Comparison of ENCODE assay signal across 1 cellular context in the genomic region with DNA sequence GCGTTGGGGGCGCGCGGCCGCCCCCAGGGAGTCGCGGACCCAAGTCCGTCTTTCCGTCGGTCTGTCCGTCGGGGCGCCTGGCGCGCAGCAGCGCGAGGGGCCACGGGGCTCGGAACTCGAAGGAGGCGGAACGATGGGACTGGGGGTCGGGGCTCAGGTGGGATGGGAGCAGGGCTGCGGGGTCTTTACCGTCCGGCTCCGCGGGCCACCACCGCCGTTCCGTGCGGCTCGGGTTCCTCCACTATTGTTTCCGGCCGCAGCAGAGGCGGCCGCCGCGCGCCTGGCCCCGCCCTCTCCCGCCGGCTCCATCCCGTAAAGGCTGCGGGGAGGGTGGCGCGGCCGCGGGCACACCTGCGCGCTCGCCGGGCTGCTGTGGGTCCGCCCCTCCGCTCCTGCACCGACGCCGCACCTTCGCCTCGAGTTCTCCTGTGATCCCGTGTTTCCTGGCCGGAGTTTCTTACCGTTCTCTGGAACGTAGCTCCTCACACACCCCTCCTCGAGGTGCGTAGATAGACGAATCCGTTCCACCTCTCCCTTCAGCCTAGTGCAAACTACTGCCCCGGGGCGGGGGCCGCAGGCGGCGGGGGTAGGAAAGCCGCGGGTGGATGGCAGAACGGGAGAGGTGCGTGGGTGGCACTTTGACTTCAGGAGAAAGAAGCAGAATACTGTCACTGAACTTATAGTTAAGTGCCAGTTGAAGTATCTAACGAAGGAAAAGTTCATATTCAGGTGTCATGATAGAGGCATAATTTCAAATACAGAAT.
TF ChIP-seq lines count a peak whose summit lies in the region.

A gene (minus strand): TSS at position 243 of the 764 bp plus-strand sequence. CDS start 1,038 bp downstream, outside the sequence.

TF ChIP-seq in HepG2, 621 proteins besides CTCF, POLR2A, EP300 and RAD21 (continued from another document and continues in another):
- TF ChIP-seq, protein P1, sequence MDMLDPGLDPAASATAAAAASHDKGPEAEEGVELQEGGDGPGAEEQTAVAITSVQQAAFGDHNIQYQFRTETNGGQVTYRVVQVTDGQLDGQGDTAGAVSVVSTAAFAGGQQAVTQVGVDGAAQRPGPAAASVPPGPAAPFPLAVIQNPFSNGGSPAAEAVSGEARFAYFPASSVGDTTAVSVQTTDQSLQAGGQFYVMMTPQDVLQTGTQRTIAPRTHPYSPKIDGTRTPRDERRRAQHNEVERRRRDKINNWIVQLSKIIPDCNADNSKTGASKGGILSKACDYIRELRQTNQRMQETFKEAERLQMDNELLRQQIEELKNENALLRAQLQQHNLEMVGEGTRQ (IDR thresholded peaks at IDR 0.05; ENCODE audit: low read depth, low read length), result no peak
- TF ChIP-seq, protein P1 (CRISPR knock-in tag; IDR thresholded peaks at IDR 0.05; ENCODE audit: borderline replicate concordance), result no peak
- no peak for TF ChIP-seq ZNF550 (CRISPR knock-in tag; IDR thresholded peaks at IDR 0.05; ENCODE audit: borderline replicate concordance)
- peak; percentile 55 for TF ChIP-seq POGZ (CRISPR knock-in tag; IDR thresholded peaks at IDR 0.05)
- TF ChIP-seq RARG (CRISPR knock-in tag; IDR thresholded peaks at IDR 0.05; ENCODE audit: low read depth), result no peak
- TF ChIP-seq SIN3A (IDR thresholded peaks at IDR 0.05; ENCODE audit: borderline replicate concordance, low read depth, low read length), result peak; percentile 23; the same call in 1 of the 2 replicates
- no peak for TF ChIP-seq SRSF9 (IDR thresholded peaks at IDR 0.05; ENCODE audit: borderline replicate concordance, insufficient read depth, low read depth, low read length, poor library complexity, severe bottlenecking)
- TF ChIP-seq ZNF441 (CRISPR knock-in tag; IDR thresholded peaks at IDR 0.05; ENCODE audit: borderline replicate concordance), result no peak
- no peak for TF ChIP-seq CHD4 (IDR thresholded peaks at IDR 0.05; ENCODE audit: borderline replicate concordance, low read length)
- TF ChIP-seq, protein P2, sequence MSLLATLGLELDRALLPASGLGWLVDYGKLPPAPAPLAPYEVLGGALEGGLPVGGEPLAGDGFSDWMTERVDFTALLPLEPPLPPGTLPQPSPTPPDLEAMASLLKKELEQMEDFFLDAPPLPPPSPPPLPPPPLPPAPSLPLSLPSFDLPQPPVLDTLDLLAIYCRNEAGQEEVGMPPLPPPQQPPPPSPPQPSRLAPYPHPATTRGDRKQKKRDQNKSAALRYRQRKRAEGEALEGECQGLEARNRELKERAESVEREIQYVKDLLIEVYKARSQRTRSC (CRISPR knock-in tag; IDR thresholded peaks at IDR 0.05; ENCODE audit: low read depth), result no peak
- 0 out of 2 replicates have a peak, but pooled peaks have one; percentile 14 for TF ChIP-seq ZNF124 (CRISPR knock-in tag; IDR thresholded peaks at IDR 0.05)
- no peak for TF ChIP-seq RORA (CRISPR knock-in tag; IDR thresholded peaks at IDR 0.05)
- TF ChIP-seq, protein P3, sequence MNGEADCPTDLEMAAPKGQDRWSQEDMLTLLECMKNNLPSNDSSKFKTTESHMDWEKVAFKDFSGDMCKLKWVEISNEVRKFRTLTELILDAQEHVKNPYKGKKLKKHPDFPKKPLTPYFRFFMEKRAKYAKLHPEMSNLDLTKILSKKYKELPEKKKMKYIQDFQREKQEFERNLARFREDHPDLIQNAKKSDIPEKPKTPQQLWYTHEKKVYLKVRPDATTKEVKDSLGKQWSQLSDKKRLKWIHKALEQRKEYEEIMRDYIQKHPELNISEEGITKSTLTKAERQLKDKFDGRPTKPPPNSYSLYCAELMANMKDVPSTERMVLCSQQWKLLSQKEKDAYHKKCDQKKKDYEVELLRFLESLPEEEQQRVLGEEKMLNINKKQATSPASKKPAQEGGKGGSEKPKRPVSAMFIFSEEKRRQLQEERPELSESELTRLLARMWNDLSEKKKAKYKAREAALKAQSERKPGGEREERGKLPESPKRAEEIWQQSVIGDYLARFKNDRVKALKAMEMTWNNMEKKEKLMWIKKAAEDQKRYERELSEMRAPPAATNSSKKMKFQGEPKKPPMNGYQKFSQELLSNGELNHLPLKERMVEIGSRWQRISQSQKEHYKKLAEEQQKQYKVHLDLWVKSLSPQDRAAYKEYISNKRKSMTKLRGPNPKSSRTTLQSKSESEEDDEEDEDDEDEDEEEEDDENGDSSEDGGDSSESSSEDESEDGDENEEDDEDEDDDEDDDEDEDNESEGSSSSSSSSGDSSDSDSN (CRISPR knock-in tag; IDR thresholded peaks at IDR 0.05), result peak; percentile 98
- TF ChIP-seq, protein P4, sequence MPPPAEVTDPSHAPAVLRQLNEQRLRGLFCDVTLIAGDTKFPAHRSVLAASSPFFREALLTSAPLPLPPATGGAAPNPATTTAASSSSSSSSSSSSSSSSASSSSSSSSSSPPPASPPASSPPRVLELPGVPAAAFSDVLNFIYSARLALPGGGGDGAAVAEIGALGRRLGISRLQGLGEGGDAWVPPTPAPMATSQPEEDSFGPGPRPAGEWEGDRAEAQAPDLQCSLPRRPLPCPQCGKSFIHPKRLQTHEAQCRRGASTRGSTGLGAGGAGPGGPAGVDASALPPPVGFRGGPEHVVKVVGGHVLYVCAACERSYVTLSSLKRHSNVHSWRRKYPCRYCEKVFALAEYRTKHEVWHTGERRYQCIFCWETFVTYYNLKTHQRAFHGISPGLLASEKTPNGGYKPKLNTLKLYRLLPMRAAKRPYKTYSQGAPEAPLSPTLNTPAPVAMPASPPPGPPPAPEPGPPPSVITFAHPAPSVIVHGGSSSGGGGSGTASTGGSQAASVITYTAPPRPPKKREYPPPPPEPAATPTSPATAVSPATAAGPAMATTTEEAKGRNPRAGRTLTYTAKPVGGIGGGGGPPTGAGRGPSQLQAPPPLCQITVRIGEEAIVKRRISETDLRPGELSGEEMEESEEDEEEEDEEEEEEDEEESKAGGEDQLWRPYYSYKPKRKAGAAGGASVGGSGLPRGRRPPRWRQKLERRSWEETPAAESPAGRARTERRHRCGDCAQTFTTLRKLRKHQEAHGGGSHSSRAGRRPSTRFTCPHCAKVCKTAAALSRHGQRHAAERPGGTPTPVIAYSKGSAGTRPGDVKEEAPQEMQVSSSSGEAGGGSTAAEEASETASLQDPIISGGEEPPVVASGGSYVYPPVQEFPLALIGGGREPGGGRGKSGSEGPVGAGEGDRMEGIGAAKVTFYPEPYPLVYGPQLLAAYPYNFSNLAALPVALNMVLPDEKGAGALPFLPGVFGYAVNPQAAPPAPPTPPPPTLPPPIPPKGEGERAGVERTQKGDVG (CRISPR knock-in tag; IDR thresholded peaks at IDR 0.05; ENCODE audit: borderline replicate concordance), result 0 out of 2 replicates have a peak, but pooled peaks have one; percentile 34
- no peak for TF ChIP-seq ZNF234 (CRISPR knock-in tag; conservative IDR thresholded peaks at IDR 0.05)
- TF ChIP-seq, protein P5, sequence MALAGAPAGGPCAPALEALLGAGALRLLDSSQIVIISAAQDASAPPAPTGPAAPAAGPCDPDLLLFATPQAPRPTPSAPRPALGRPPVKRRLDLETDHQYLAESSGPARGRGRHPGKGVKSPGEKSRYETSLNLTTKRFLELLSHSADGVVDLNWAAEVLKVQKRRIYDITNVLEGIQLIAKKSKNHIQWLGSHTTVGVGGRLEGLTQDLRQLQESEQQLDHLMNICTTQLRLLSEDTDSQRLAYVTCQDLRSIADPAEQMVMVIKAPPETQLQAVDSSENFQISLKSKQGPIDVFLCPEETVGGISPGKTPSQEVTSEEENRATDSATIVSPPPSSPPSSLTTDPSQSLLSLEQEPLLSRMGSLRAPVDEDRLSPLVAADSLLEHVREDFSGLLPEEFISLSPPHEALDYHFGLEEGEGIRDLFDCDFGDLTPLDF (CRISPR knock-in tag; IDR thresholded peaks at IDR 0.05), result peak; percentile 53
- no peak for TF ChIP-seq ZFP1 (CRISPR knock-in tag; IDR thresholded peaks at IDR 0.05)
- TF ChIP-seq, protein P6, sequence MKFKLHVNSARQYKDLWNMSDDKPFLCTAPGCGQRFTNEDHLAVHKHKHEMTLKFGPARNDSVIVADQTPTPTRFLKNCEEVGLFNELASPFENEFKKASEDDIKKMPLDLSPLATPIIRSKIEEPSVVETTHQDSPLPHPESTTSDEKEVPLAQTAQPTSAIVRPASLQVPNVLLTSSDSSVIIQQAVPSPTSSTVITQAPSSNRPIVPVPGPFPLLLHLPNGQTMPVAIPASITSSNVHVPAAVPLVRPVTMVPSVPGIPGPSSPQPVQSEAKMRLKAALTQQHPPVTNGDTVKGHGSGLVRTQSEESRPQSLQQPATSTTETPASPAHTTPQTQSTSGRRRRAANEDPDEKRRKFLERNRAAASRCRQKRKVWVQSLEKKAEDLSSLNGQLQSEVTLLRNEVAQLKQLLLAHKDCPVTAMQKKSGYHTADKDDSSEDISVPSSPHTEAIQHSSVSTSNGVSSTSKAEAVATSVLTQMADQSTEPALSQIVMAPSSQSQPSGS (CRISPR knock-in tag; IDR thresholded peaks at IDR 0.05), result 0 out of 2 replicates have a peak, but pooled peaks have one; percentile 33
- TF ChIP-seq ZNF382 (CRISPR knock-in tag; IDR thresholded peaks at IDR 0.05; ENCODE audit: borderline replicate concordance), result no peak
- TF ChIP-seq CC2D1A (CRISPR knock-in tag; IDR thresholded peaks at IDR 0.05), result no peak
- TF ChIP-seq NFE2L1 (CRISPR knock-in tag; IDR thresholded peaks at IDR 0.05; ENCODE audit: borderline replicate concordance), result no peak
- no peak for TF ChIP-seq HOXD1 (CRISPR knock-in tag; IDR thresholded peaks at IDR 0.05)
- TF ChIP-seq ATF7 (IDR thresholded peaks at IDR 0.05), result peak; percentile 74
- TF ChIP-seq ATF7 (CRISPR knock-in tag; IDR thresholded peaks at IDR 0.05), result no peak
- peak; percentile 38; the same call in 1 of the 2 replicates for TF ChIP-seq ZMYM4 (CRISPR knock-in tag; IDR thresholded peaks at IDR 0.05)
- TF ChIP-seq, protein P7, sequence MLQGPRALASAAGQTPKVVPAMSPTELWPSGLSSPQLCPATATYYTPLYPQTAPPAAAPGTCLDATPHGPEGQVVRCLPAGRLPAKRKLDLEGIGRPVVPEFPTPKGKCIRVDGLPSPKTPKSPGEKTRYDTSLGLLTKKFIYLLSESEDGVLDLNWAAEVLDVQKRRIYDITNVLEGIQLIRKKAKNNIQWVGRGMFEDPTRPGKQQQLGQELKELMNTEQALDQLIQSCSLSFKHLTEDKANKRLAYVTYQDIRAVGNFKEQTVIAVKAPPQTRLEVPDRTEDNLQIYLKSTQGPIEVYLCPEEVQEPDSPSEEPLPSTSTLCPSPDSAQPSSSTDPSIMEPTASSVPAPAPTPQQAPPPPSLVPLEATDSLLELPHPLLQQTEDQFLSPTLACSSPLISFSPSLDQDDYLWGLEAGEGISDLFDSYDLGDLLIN (CRISPR knock-in tag; IDR thresholded peaks at IDR 0.05; ENCODE audit: borderline replicate concordance), result 0 out of 2 replicates have a peak, but pooled peaks have one; percentile 32
- TF ChIP-seq ZNF614 (CRISPR knock-in tag; IDR thresholded peaks at IDR 0.05; ENCODE audit: borderline replicate concordance), result no peak
- TF ChIP-seq ZNF652 (CRISPR knock-in tag; IDR thresholded peaks at IDR 0.05; ENCODE audit: borderline replicate concordance, low read depth), result no peak
- TF ChIP-seq, protein P8, sequence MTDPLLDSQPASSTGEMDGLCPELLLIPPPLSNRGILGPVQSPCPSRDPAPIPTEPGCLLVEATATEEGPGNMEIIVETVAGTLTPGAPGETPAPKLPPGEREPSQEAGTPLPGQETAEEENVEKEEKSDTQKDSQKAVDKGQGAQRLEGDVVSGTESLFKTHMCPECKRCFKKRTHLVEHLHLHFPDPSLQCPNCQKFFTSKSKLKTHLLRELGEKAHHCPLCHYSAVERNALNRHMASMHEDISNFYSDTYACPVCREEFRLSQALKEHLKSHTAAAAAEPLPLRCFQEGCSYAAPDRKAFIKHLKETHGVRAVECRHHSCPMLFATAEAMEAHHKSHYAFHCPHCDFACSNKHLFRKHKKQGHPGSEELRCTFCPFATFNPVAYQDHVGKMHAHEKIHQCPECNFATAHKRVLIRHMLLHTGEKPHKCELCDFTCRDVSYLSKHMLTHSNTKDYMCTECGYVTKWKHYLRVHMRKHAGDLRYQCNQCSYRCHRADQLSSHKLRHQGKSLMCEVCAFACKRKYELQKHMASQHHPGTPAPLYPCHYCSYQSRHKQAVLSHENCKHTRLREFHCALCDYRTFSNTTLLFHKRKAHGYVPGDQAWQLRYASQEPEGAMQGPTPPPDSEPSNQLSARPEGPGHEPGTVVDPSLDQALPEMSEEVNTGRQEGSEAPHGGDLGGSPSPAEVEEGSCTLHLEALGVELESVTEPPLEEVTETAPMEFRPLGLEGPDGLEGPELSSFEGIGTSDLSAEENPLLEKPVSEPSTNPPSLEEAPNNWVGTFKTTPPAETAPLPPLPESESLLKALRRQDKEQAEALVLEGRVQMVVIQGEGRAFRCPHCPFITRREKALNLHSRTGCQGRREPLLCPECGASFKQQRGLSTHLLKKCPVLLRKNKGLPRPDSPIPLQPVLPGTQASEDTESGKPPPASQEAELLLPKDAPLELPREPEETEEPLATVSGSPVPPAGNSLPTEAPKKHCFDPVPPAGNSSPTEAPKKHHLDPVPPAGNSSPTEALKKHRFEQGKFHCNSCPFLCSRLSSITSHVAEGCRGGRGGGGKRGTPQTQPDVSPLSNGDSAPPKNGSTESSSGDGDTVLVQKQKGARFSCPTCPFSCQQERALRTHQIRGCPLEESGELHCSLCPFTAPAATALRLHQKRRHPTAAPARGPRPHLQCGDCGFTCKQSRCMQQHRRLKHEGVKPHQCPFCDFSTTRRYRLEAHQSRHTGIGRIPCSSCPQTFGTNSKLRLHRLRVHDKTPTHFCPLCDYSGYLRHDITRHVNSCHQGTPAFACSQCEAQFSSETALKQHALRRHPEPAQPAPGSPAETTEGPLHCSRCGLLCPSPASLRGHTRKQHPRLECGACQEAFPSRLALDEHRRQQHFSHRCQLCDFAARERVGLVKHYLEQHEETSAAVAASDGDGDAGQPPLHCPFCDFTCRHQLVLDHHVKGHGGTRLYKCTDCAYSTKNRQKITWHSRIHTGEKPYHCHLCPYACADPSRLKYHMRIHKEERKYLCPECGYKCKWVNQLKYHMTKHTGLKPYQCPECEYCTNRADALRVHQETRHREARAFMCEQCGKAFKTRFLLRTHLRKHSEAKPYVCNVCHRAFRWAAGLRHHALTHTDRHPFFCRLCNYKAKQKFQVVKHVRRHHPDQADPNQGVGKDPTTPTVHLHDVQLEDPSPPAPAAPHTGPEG (CRISPR knock-in tag; IDR thresholded peaks at IDR 0.05), result no peak
- TF ChIP-seq, protein P9, sequence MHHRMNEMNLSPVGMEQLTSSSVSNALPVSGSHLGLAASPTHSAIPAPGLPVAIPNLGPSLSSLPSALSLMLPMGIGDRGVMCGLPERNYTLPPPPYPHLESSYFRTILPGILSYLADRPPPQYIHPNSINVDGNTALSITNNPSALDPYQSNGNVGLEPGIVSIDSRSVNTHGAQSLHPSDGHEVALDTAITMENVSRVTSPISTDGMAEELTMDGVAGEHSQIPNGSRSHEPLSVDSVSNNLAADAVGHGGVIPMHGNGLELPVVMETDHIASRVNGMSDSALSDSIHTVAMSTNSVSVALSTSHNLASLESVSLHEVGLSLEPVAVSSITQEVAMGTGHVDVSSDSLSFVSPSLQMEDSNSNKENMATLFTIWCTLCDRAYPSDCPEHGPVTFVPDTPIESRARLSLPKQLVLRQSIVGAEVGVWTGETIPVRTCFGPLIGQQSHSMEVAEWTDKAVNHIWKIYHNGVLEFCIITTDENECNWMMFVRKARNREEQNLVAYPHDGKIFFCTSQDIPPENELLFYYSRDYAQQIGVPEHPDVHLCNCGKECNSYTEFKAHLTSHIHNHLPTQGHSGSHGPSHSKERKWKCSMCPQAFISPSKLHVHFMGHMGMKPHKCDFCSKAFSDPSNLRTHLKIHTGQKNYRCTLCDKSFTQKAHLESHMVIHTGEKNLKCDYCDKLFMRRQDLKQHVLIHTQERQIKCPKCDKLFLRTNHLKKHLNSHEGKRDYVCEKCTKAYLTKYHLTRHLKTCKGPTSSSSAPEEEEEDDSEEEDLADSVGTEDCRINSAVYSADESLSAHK (CRISPR knock-in tag; IDR thresholded peaks at IDR 0.05; ENCODE audit: borderline replicate concordance), result no peak
